ENCODE assay signal across 13 cellular contexts in genomic region chr21:35381743-35382310, GRCh38.
"Had no signal": no experiment of that assay in that cellular context is flagged by ENCODE, and none has a peak within 500 bp of the region (broad histone marks: within the 10 kb centered on the region; RNA-seq: fewer than 3 reads in every experiment).

No MANE protein-coding gene starts in this region.

- H3K9me3 Mint-ChIP-seq: activated naive CD8-positive, alpha-beta T cell treated with anti-CD3 and anti-CD28 coated beads for 36 hours; endodermal cell; mesothelial cell of epicardium; neural crest cell had no signal

- H3K27me3 ChIP-seq: esophagus muscularis mucosa, sigmoid colon had no signal

- H3K27me3 Mint-ChIP-seq: activated naive CD8-positive, alpha-beta T cell treated with anti-CD3 and anti-CD28 coated beads for 36 hours had no signal

- H3K4me1 Mint-ChIP-seq: activated naive CD8-positive, alpha-beta T cell treated with anti-CD3 and anti-CD28 coated beads for 36 hours; neural crest cell had no signal

- H3K4me3 Mint-ChIP-seq: activated naive CD8-positive, alpha-beta T cell treated with anti-CD3 and anti-CD28 coated beads for 36 hours; endodermal cell; mesothelial cell of epicardium; neural crest cell; type B pancreatic cell had no signal

- H3K27ac Mint-ChIP-seq: activated naive CD8-positive, alpha-beta T cell treated with anti-CD3 and anti-CD28 coated beads for 36 hours; endodermal cell; mesothelial cell of epicardium; type B pancreatic cell had no signal

- H3K36me3 Mint-ChIP-seq: activated naive CD8-positive, alpha-beta T cell treated with anti-CD3 and anti-CD28 coated beads for 36 hours; mesothelial cell of epicardium; type B pancreatic cell had no signal

- H3K36me3 ChIP-seq: esophagus muscularis mucosa, lower lobe of right lung, sigmoid colon had no signal

- H3K4me3 ChIP-seq: esophagus muscularis mucosa, lower lobe of right lung, sigmoid colon had no signal

- ATAC-seq: lower lobe of right lung had no signal

- DNase-seq: activated gamma-delta T cell treated with Interleukin-2 at 50 U/mL for 16 hours; activated naive CD8-positive, alpha-beta T cell treated with anti-CD3 and anti-CD28 coated beads for 36 hours; activated T-cell treated with anti-CD3 and anti-CD28 coated beads, Interleukin-2, amount 50 U/mL, for 48 hours; endodermal cell; hypothalamus; lower lobe of right lung; sigmoid colon; stimulated activated CD4-positive, alpha-beta T cell treated with anti-CD3 and anti-CD28 coated beads, Interleukin-12 subunit alpha, Interleukin-12 subunit beta, amount 100 ng/mL, for 4 hours; stimulated activated naive CD4-positive, alpha-beta T cell had no signal
